ENCODE assay signal across 22 cellular contexts in genomic region chr16:90015586-90016338, GRCh38. TPM values are rescaled to one million over a fixed set of nuclear protein-coding genes. Genes with fewer than 3 reads are reported as not detected.
A peak's percentile ranks its signal among the peaks of the same experiment; 100 is the strongest.
DNase-seq lines count a peak whose midpoint lies in the region; ATAC-seq and TF ChIP-seq lines count a peak whose summit lies in the region.
"Had no signal": no experiment of that assay in that cellular context is flagged by ENCODE, and none has a peak within 500 bp of the region (broad histone marks: within the 10 kb centered on the region; RNA-seq: fewer than 3 reads in every experiment).

No MANE protein-coding gene starts in this region.

- TF ChIP-seq POLR2A in Peyer's patch (IDR thresholded peaks at IDR 0.05) = no peak

- in situ Hi-C loops in astrocyte of the spinal cord (cut with HindIII; ENCODE audit: low sequenced_read_pairs) = no loop called here

- H3K36me3 ChIP-seq in Peyer's patch = no peaks in the 10 kb centered on the region
- H3K36me3 ChIP-seq: SJSA1 had no signal

- H3K27ac ChIP-seq in Peyer's patch = no peak overlapping the region
- H3K27ac ChIP-seq: SJSA1 had no signal

- no peak for ATAC-seq in stimulated activated naive CD8-positive, alpha-beta T cell treated with anti-CD3 and anti-CD28 coated beads, Interleukin-15, Interleukin-2, amounts not matched to agents 100 U/mL and 50 U/mL, for 24 hours
- ATAC-seq in GM18909 (IDR thresholded peaks at IDR 0.05; ENCODE audit: poor library complexity, unreplicated experiment) = no peak
- ATAC-seq: HCT116, Panc1 had no signal

- H3K4me1 ChIP-seq in Peyer's patch = peaks cover 0 to 19% (median 12%) of the 10 kb centered on the region in 4 donors

- no peaks in the 10 kb centered on the region for H3K27me3 Mint-ChIP-seq in progenitor cell of endocrine pancreas
- H3K27me3 Mint-ChIP-seq: CD4-positive, alpha-beta T cell had no signal

- H3K4me3 ChIP-seq in astrocyte of the spinal cord (ENCODE audit: low read depth, low read length) = no peak overlapping the region
- no peak overlapping the region for H3K4me3 ChIP-seq in Peyer's patch
- H3K4me3 ChIP-seq: SJSA1 had no signal

- H3K36me3 Mint-ChIP-seq in progenitor cell of endocrine pancreas (ENCODE audit: insufficient read depth) = no peaks in the 10 kb centered on the region

- TF ChIP-seq CTCF in astrocyte of the spinal cord (IDR thresholded peaks at IDR 0.05; ENCODE audit: low read depth, low read length) (no peak), progenitor cell of endocrine pancreas (IDR thresholded peaks at IDR 0.05; ENCODE audit: unreplicated experiment) (no peak), Peyer's patch (IDR thresholded peaks at IDR 0.05) (no peak)

- H3K27ac Mint-ChIP-seq in progenitor cell of endocrine pancreas = no peak overlapping the region
- H3K27ac Mint-ChIP-seq: CD4-positive, alpha-beta T cell had no signal

- H3K4me3 Mint-ChIP-seq in progenitor cell of endocrine pancreas (ENCODE audit: low read depth) = peak overlapping the region; percentile 17

- H3K9me3 ChIP-seq in Peyer's patch = no peaks in the 10 kb centered on the region
- H3K9me3 ChIP-seq: SJSA1 had no signal

- no peaks in the 10 kb centered on the region for H3K9me3 Mint-ChIP-seq in progenitor cell of endocrine pancreas (ENCODE audit: low read depth)
- H3K9me3 Mint-ChIP-seq: CD4-positive, alpha-beta T cell had no signal

- peak; percentile 26 for DNase-seq in Daoy (ENCODE audit: low read depth)
- DNase-seq in astrocyte of the spinal cord (ENCODE audit: low read depth, low spot score) = peak; percentile 19
- DNase-seq in iris pigment epithelial cell (ENCODE audit: low read depth) = peak; percentile 26
- no peak for DNase-seq in progenitor cell of endocrine pancreas (ENCODE audit: low spot score, unreplicated experiment)
- DNase-seq in stimulated activated naive CD8-positive, alpha-beta T cell treated with anti-CD3 and anti-CD28 coated beads, Interleukin-15, Interleukin-2, amounts not matched to agents 100 U/mL and 50 U/mL, for 24 hours = no peak
- DNase-seq in Peyer's patch = no peak
- DNase-seq: CD4-positive, alpha-beta T cell; COR-L47; DMS79; GOT3; IMR-90; NCI-H1105; NCI-H146; NCI-H2029; NCI-H345; NCI-H524; NCI-H774; NK-92 treated with Interleukin-12 subunit alpha and Interleukin-12 subunit beta, amount 100 ng/mL, for 24 hours had no signal

- peaks cover 9% of the 10 kb centered on the region for H3K4me1 Mint-ChIP-seq in progenitor cell of endocrine pancreas (ENCODE audit: low read depth)

- no peaks in the 10 kb centered on the region for H3K27me3 ChIP-seq in Peyer's patch
- H3K27me3 ChIP-seq: SJSA1 had no signal

RNA-seq across cellular contexts. Expression of gene DBNDD1, which starts 3.5 kb away (rescaled TPM):
- total RNA-seq in Daoy (2014; rRNA removed; shearing (Covaris generic)) = 2.6 and 3.0 TPM in 2 replicates
- total RNA-seq in progenitor cell of endocrine pancreas = 53.8 and 57.4 TPM in 2 replicates
- 10 to 100 TPM in 1 of 4 donors, 1 to 10 TPM in 3; 1.9 to 12.3 (median 6.1) TPM for total RNA-seq in Peyer's patch

Comparison
In these comparisons a context has a peak if more than half of its experiments do, and no peak if none do; other contexts are left out.
1. DNase-seq: peak in Daoy (single experiment), astrocyte of the spinal cord (single experiment) and iris pigment epithelial cell (single experiment); none in progenitor cell of endocrine pancreas (single experiment), stimulated activated naive CD8-positive, alpha-beta T cell treated with anti-CD3 and anti-CD28 coated beads, Interleukin-15, Interleukin-2, amounts not matched to agents 100 U/mL and 50 U/mL, for 24 hours (single experiment) and Peyer's patch (0 of 3).